In genomic region chr2:212929116-212929515, GRCh38 we compare ENCODE assay signal across 24 cellular contexts.
A peak's percentile ranks its signal among the peaks of the same experiment; 100 is the strongest.
DNase-seq lines count a peak whose midpoint lies in the region; ATAC-seq, FAIRE-seq and TF ChIP-seq lines count a peak whose summit lies in the region.
"Had no signal": no experiment of that assay in that cellular context is flagged by ENCODE, and none has a peak within 500 bp of the region (broad histone marks: within the 10 kb centered on the region; RNA-seq: fewer than 3 reads in every experiment).

No MANE protein-coding gene starts in this region.

- no peak overlapping the region for H4K8ac ChIP-seq in mesendoderm (ENCODE audit: low read depth, low read length)

- intact Hi-C loops in GM12878 (cut with micrococcal nuclease; ENCODE audit: unreplicated experiment): no loop called here

- no peak for TF ChIP-seq RAD21 in GM12878 (IDR thresholded peaks at IDR 0.05; ENCODE audit: insufficient read depth, low read depth, low read length)

- no peak for TF ChIP-seq EP300 in GM12878 (IDR thresholded peaks at IDR 0.05; ENCODE audit: borderline replicate concordance in 1 of 2, control insufficient read depth in 1 of 2, low read depth in 2 of 2, low read length in 2 of 2)

- H3K4me1 Mint-ChIP-seq in activated T-cell treated with anti-CD3 and anti-CD28 coated beads, Interleukin-2, amount 50 U/mL, for 72 hours (ENCODE audit: low read depth): peaks cover 35% of the 10 kb centered on the region

- no peaks in the 10 kb centered on the region; the same call in 2 of the 3 replicates for H3K9me3 ChIP-seq in GM12878 (replicated peaks; ENCODE audit: control insufficient read depth, insufficient read depth, low read length)
- H3K9me3 ChIP-seq: prostate gland had no signal

- no peak for TF ChIP-seq CTCF in GM12878 (IDR thresholded peaks at IDR 0.05 in 2 of 3, conservative IDR thresholded peaks at IDR 0.05 in 1 of 3; ENCODE audit: control insufficient read depth in 2 of 3, extremely low read depth in 1 of 3, insufficient read depth in 1 of 3, low read depth in 3 of 3, low read length in 3 of 3)

- POLR2A ChIA-PET in GM12878 (lab: Charles Lee): no interaction called here

- no peak overlapping the region for H3K4me2 ChIP-seq in GM12878 (ENCODE audit: control insufficient read depth, insufficient read depth)
- H3K4me2 ChIP-seq in mesendoderm (ENCODE audit: low read length): no peak overlapping the region
- H3K4me2 ChIP-seq: neural progenitor cell, smooth muscle cell had no signal

- FAIRE-seq in GM12878 (lab: Jason Lieb, UNC): no peak
- FAIRE-seq: GM12891, urothelium cell line had no signal

- peak overlapping the region; percentile 48 for H3K27ac Mint-ChIP-seq in activated T-cell treated with anti-CD3 and anti-CD28 coated beads, Interleukin-2, amount 50 U/mL, for 72 hours
- H3K27ac Mint-ChIP-seq: neural progenitor cell, WTC11 had no signal

- no peak overlapping the region for H3K18ac ChIP-seq in mesendoderm (ENCODE audit: low read length)

- H3K4me1 ChIP-seq in GM12878 (ENCODE audit: control insufficient read depth, insufficient read depth, low read length) (no peaks in the 10 kb centered on the region), mesendoderm (ENCODE audit: control insufficient read depth, low read depth, low read length) (no peaks in the 10 kb centered on the region)
- H3K4me1 ChIP-seq: prostate gland had no signal

- ATAC-seq in activated T-cell treated with anti-CD3 and anti-CD28 coated beads, Interleukin-2, amount 50 U/mL, for 72 hours (replicated peaks in 1 of 2): peak; percentile 70 to 72
- ATAC-seq in HG03196 (IDR thresholded peaks at IDR 0.05; ENCODE audit: unreplicated experiment): peak; percentile 72
- peak; percentile 45 for ATAC-seq in GM12878
- peak; percentile 62 for ATAC-seq in stimulated activated naive CD8-positive, alpha-beta T cell treated with anti-CD3 and anti-CD28 coated beads, Interleukin-15, Interleukin-2, amounts not matched to agents 100 U/mL and 50 U/mL, for 24 hours
- ATAC-seq in HG03354 (IDR thresholded peaks at IDR 0.05; ENCODE audit: poor library complexity, severe bottlenecking, unreplicated experiment): no peak
- ATAC-seq: PC-3, WTC11 had no signal

- RAD21 ChIA-PET in GM12878 (lab: Charles Lee; ENCODE audit: unreplicated experiment): no interaction called here

- 2% methylated on average over 2 of the region's 2 CpGs for WGBS in GM12878 (ENCODE audit: insufficient coverage, insufficient replicate concordance, low lambda C conversion rate, missing lambda C conversion rate)
- no CpG with 5 or more reads among the region's 2 CpGs for WGBS in mesendoderm (ENCODE audit: extremely low coverage, insufficient coverage, low lambda C conversion rate)

- H2BK15ac ChIP-seq in mesendoderm (replicated peaks; ENCODE audit: low read depth): no peak overlapping the region

- H3K36me3 ChIP-seq in GM12878 (ENCODE audit: control insufficient read depth in 2 of 2, insufficient read depth in 2 of 2, low read length in 1 of 2) (peaks cover 0 to 3% of the 10 kb centered on the region in 2 experiments; a peak in 1 of 4 replicates), mesendoderm (ENCODE audit: control insufficient read depth, insufficient read depth, low read length) (no peaks in the 10 kb centered on the region)
- H3K36me3 ChIP-seq: neural progenitor cell, prostate gland had no signal

- no TSS peak for BruUV-seq in GM12878 (replicated peaks; lab: Mats Ljungman, UMichigan)

- no peak overlapping the region for H3K23ac ChIP-seq in mesendoderm (ENCODE audit: low read length)

- no peak overlapping the region for H2BK120ac ChIP-seq in mesendoderm (ENCODE audit: low read depth, low read length)

- H2BK5ac ChIP-seq in mesendoderm (ENCODE audit: low read length): no peak overlapping the region

- H3K27me3 ChIP-seq in GM12878 (replicated peaks in 1 of 2; ENCODE audit: control insufficient read depth in 2 of 2, insufficient read depth in 2 of 2, low read length in 1 of 2): no peaks in the 10 kb centered on the region
- H3K27me3 ChIP-seq in mesendoderm (ENCODE audit: insufficient read depth, low read length, poor library complexity): no peaks in the 10 kb centered on the region
- H3K27me3 ChIP-seq: neural progenitor cell had no signal

- H3K9ac ChIP-seq in GM12878 (ENCODE audit: control insufficient read depth, insufficient read depth, low read length) (no peak overlapping the region), mesendoderm (ENCODE audit: low read length) (no peak overlapping the region)
- H3K9ac ChIP-seq: neural progenitor cell had no signal

- H3K79me1 ChIP-seq in mesendoderm (ENCODE audit: low read length): no peaks in the 10 kb centered on the region

- no peak for TF ChIP-seq POLR2A in GM12878 (IDR thresholded peaks at IDR 0.05; ENCODE audit: low read depth, low read length)

- H3K4me3 ChIP-seq in GM12878: no peak overlapping the region
- H3K4me3 ChIP-seq in mesendoderm (ENCODE audit: low read length): no peak overlapping the region
- H3K4me3 ChIP-seq: neural progenitor cell, prostate gland, smooth muscle cell had no signal

- SMC1A ChIA-PET in GM12878 (lab: Charles Lee; ENCODE audit: uncharacterized antibody, unreplicated experiment): no interaction called here

- no peak overlapping the region for H3K27ac ChIP-seq in GM12878 (ENCODE audit: control insufficient read depth, insufficient read depth)
- no peak overlapping the region for H3K27ac ChIP-seq in mesendoderm (ENCODE audit: low read depth, low read length)
- H3K27ac ChIP-seq: C4-2B, neural progenitor cell, prostate gland had no signal

- no peak for DNase-seq in activated T-cell treated with anti-CD3 and anti-CD28 coated beads, Interleukin-2, amount 50 U/mL, for 72 hours
- no peak for DNase-seq in activated T-cell treated with anti-CD3 and anti-CD28 coated beads, Interleukin-2, amount 50 U/mL, for 48 hours
- DNase-seq in GM12878 (ENCODE audit: low read depth, low spot score): no peak
- DNase-seq in stimulated activated naive CD8-positive, alpha-beta T cell treated with anti-CD3 and anti-CD28 coated beads, Interleukin-15, Interleukin-2, amounts not matched to agents 100 U/mL and 50 U/mL, for 24 hours: no peak
- DNase-seq in mesenteric fat pad (ENCODE audit: low spot score): no peak
- no peak for DNase-seq in mesendoderm
- DNase-seq: activated CD8-positive, alpha-beta memory T cell treated with anti-CD3 and anti-CD28 coated beads for 24 hours; amniotic stem cell; DMS153; GF-D8; left ventricle myocardium superior; MM.1S; NCI-H1694; PC-3; stimulated activated CD4-positive, alpha-beta T cell treated with anti-CD3 and anti-CD28 coated beads, Interleukin-4, amount 100 ng/mL, for 24 hours had no signal

- no peak overlapping the region for H2AFZ ChIP-seq in GM12878 (ENCODE audit: control insufficient read depth, low read depth, low read length)
- H2AFZ ChIP-seq: neural progenitor cell had no signal

- no peak overlapping the region for H3K4me3 Mint-ChIP-seq in activated T-cell treated with anti-CD3 and anti-CD28 coated beads, Interleukin-2, amount 50 U/mL, for 72 hours
- H3K4me3 Mint-ChIP-seq: neural progenitor cell, WTC11 had no signal

- H4K20me1 ChIP-seq in GM12878 (ENCODE audit: control insufficient read depth, insufficient read depth): no peaks in the 10 kb centered on the region

- no peak overlapping the region for H3K4ac ChIP-seq in mesendoderm (ENCODE audit: low read depth, low read length)

- in situ Hi-C loops in GM12878 (cut with MboI): no loop called here

- H3K36me3 Mint-ChIP-seq in activated T-cell treated with anti-CD3 and anti-CD28 coated beads, Interleukin-2, amount 50 U/mL, for 72 hours (ENCODE audit: insufficient read depth in 2 of 2): peaks cover 1% of the 10 kb centered on the region in 2 donors
- H3K36me3 Mint-ChIP-seq: neural progenitor cell had no signal

- no peak overlapping the region for H4K5ac ChIP-seq in mesendoderm (ENCODE audit: low read length)

- no peaks in the 10 kb centered on the region for H3K79me2 ChIP-seq in GM12878 (ENCODE audit: control insufficient read depth, insufficient read depth, low read length)
- no peaks in the 10 kb centered on the region for H3K79me2 ChIP-seq in mesendoderm (ENCODE audit: control insufficient read depth, insufficient read depth, low read length)

- CTCF ChIA-PET in GM12878 (lab: Yijun Ruan, JAX): interaction anchor here (1.0 kb wide), 1 partner anchor 38 kb away, joined by 5 read pairs; no protein-coding TSS in a partner anchor

- H3K27me3 Mint-ChIP-seq in activated T-cell treated with anti-CD3 and anti-CD28 coated beads, Interleukin-2, amount 50 U/mL, for 72 hours (ENCODE audit: low read depth): peaks cover 11% of the 10 kb centered on the region

- H2AK5ac ChIP-seq in mesendoderm (ENCODE audit: low read length): no peak overlapping the region

- peaks cover 0 to 2% of the 10 kb centered on the region in 2 donors for H3K9me3 Mint-ChIP-seq in activated T-cell treated with anti-CD3 and anti-CD28 coated beads, Interleukin-2, amount 50 U/mL, for 72 hours

- H3K56ac ChIP-seq in mesendoderm (ENCODE audit: low read length): no peak overlapping the region

TF ChIP-seq in GM12878, 131 proteins besides CTCF, POLR2A, EP300 and RAD21 (continues in another document):
- no peak for TF ChIP-seq REST (IDR thresholded peaks at IDR 0.05; ENCODE audit: low read depth, low read length)
- no peak for TF ChIP-seq BMI1 (IDR thresholded peaks at IDR 0.05; ENCODE audit: borderline replicate concordance)
- TF ChIP-seq SMARCA5 (IDR thresholded peaks at IDR 0.05): no peak
- TF ChIP-seq BCL11A (IDR thresholded peaks at IDR 0.05; ENCODE audit: low read depth, low read length): 0 out of 2 replicates have a peak, but pooled peaks have one; percentile 35
